2 cellular contexts compared by ENCODE assay signal in the genomic region with DNA sequence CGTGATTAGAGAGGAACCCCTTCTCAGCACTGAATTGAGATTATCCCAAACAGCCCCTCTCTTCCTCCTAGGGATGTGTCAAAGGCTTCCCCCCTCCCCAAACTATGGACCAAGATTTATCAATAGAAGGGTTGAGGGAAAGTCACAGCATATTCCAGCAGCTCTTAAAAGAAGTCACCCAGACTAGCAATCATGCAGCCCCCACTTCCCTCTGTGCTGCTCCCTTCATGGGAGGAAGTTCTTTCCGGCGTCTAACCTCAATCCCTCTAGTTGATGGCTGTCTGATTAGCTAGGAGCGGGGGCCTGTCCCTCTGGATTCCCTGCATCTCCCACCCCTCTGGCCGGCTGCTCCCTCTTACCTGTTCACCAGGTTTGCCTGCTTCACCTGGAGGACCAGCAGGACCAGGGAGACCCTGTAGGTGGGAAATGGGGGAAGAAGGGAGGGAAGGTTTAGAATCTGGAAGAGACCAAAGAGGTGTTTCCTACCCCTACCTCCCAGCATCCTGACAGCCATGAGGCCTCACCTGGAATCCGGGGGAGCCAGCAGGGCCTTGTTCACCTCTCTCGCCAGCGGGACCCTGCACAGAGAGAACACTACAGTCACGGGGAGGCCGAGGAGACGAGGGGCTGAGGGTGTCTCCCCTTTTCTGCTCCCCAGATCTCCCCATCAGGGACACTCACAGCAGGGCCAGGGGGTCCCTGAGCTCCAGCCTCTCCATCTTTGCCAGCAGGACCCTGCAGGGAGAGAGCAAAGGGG.
TF ChIP-seq lines count a peak whose summit lies in the region.

No MANE protein-coding gene starts in this region.

TF ChIP-seq in SK-N-SH, 30 proteins besides CTCF, POLR2A, EP300 and RAD21 (continued from another document):
- TF ChIP-seq, protein P1, sequence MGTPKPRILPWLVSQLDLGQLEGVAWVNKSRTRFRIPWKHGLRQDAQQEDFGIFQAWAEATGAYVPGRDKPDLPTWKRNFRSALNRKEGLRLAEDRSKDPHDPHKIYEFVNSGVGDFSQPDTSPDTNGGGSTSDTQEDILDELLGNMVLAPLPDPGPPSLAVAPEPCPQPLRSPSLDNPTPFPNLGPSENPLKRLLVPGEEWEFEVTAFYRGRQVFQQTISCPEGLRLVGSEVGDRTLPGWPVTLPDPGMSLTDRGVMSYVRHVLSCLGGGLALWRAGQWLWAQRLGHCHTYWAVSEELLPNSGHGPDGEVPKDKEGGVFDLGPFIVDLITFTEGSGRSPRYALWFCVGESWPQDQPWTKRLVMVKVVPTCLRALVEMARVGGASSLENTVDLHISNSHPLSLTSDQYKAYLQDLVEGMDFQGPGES (IDR thresholded peaks at IDR 0.05; ENCODE audit: low read depth, low read length), result no peak
- TF ChIP-seq RFX5 (IDR thresholded peaks at IDR 0.05; ENCODE audit: low read length), result no peak
- no peak for TF ChIP-seq FOSL2 (IDR thresholded peaks at IDR 0.05; ENCODE audit: borderline replicate concordance, low read depth)
- TF ChIP-seq CHD2 (IDR thresholded peaks at IDR 0.05; ENCODE audit: low read length, partially characterized antibody), result no peak
- no peak for TF ChIP-seq MAX (IDR thresholded peaks at IDR 0.05; ENCODE audit: low read depth)
- TF ChIP-seq RCOR1 (IDR thresholded peaks at IDR 0.05; ENCODE audit: low read length), result no peak
- no peak for TF ChIP-seq FOXJ3 (CRISPR knock-in tag; IDR thresholded peaks at IDR 0.05)
- TF ChIP-seq POLR2AphosphoS5 (IDR thresholded peaks at IDR 0.05; ENCODE audit: low read depth, low read length), result no peak
- TF ChIP-seq RXRA (IDR thresholded peaks at IDR 0.05; ENCODE audit: borderline replicate concordance, low read depth), result no peak
- TF ChIP-seq JUND (IDR thresholded peaks at IDR 0.05), result no peak
- TF ChIP-seq SMC3 (IDR thresholded peaks at IDR 0.05; ENCODE audit: low read depth, low read length), result no peak
- TF ChIP-seq ELF1 (IDR thresholded peaks at IDR 0.05), result no peak
- TF ChIP-seq PBX3 (IDR thresholded peaks at IDR 0.05), result no peak
- TF ChIP-seq, protein P2, sequence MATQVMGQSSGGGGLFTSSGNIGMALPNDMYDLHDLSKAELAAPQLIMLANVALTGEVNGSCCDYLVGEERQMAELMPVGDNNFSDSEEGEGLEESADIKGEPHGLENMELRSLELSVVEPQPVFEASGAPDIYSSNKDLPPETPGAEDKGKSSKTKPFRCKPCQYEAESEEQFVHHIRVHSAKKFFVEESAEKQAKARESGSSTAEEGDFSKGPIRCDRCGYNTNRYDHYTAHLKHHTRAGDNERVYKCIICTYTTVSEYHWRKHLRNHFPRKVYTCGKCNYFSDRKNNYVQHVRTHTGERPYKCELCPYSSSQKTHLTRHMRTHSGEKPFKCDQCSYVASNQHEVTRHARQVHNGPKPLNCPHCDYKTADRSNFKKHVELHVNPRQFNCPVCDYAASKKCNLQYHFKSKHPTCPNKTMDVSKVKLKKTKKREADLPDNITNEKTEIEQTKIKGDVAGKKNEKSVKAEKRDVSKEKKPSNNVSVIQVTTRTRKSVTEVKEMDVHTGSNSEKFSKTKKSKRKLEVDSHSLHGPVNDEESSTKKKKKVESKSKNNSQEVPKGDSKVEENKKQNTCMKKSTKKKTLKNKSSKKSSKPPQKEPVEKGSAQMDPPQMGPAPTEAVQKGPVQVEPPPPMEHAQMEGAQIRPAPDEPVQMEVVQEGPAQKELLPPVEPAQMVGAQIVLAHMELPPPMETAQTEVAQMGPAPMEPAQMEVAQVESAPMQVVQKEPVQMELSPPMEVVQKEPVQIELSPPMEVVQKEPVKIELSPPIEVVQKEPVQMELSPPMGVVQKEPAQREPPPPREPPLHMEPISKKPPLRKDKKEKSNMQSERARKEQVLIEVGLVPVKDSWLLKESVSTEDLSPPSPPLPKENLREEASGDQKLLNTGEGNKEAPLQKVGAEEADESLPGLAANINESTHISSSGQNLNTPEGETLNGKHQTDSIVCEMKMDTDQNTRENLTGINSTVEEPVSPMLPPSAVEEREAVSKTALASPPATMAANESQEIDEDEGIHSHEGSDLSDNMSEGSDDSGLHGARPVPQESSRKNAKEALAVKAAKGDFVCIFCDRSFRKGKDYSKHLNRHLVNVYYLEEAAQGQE (IDR thresholded peaks at IDR 0.05; ENCODE audit: low read depth, low read length), result no peak
- no peak for TF ChIP-seq TAF1 (IDR thresholded peaks at IDR 0.05; ENCODE audit: borderline replicate concordance, low read depth, low read length)
- TF ChIP-seq, protein P3, sequence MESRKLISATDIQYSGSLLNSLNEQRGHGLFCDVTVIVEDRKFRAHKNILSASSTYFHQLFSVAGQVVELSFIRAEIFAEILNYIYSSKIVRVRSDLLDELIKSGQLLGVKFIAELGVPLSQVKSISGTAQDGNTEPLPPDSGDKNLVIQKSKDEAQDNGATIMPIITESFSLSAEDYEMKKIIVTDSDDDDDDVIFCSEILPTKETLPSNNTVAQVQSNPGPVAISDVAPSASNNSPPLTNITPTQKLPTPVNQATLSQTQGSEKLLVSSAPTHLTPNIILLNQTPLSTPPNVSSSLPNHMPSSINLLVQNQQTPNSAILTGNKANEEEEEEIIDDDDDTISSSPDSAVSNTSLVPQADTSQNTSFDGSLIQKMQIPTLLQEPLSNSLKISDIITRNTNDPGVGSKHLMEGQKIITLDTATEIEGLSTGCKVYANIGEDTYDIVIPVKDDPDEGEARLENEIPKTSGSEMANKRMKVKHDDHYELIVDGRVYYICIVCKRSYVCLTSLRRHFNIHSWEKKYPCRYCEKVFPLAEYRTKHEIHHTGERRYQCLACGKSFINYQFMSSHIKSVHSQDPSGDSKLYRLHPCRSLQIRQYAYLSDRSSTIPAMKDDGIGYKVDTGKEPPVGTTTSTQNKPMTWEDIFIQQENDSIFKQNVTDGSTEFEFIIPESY (IDR thresholded peaks at IDR 0.05; ENCODE audit: borderline replicate concordance, low read depth), result no peak
- no peak for TF ChIP-seq MXI1 (IDR thresholded peaks at IDR 0.05; ENCODE audit: low read depth, low read length)
- TF ChIP-seq, protein P4, sequence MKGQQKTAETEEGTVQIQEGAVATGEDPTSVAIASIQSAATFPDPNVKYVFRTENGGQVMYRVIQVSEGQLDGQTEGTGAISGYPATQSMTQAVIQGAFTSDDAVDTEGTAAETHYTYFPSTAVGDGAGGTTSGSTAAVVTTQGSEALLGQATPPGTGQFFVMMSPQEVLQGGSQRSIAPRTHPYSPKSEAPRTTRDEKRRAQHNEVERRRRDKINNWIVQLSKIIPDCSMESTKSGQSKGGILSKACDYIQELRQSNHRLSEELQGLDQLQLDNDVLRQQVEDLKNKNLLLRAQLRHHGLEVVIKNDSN (IDR thresholded peaks at IDR 0.05; ENCODE audit: borderline replicate concordance, low read depth), result no peak
- TF ChIP-seq TCF12 (IDR thresholded peaks at IDR 0.05), result no peak
TF ChIP-seq in SK-N-SH: peak in this region for 0.

TF ChIP-seq in SK-N-SH treated with all-trans-retinoic acid at 6 μM for 48 hours, 23 proteins besides CTCF, POLR2A, EP300 and RAD21 (continued from another document):
- TF ChIP-seq PATZ1 (CRISPR knock-in tag; IDR thresholded peaks at IDR 0.05; ENCODE audit: borderline replicate concordance) (no peak), BACH2 (CRISPR knock-in tag; IDR thresholded peaks at IDR 0.05; ENCODE audit: borderline replicate concordance) (no peak), ISL1 (CRISPR knock-in tag; IDR thresholded peaks at IDR 0.05) (no peak), ZFP3 (CRISPR knock-in tag; IDR thresholded peaks at IDR 0.05) (no peak), TOX (CRISPR knock-in tag; IDR thresholded peaks at IDR 0.05; ENCODE audit: borderline replicate concordance) (no peak), OSR1 (CRISPR knock-in tag; IDR thresholded peaks at IDR 0.05) (no peak), ZNF8 (CRISPR knock-in tag; IDR thresholded peaks at IDR 0.05) (no peak), TCF4 (CRISPR knock-in tag; IDR thresholded peaks at IDR 0.05; ENCODE audit: borderline replicate concordance) (no peak), PPARA (CRISPR knock-in tag; IDR thresholded peaks at IDR 0.05; ENCODE audit: borderline replicate concordance) (no peak), ARNTL (CRISPR knock-in tag; IDR thresholded peaks at IDR 0.05; ENCODE audit: borderline replicate concordance, low read depth) (no peak), CSDC2 (CRISPR knock-in tag; IDR thresholded peaks at IDR 0.05) (no peak), SNAI2 (CRISPR knock-in tag; IDR thresholded peaks at IDR 0.05) (no peak), ZFP30 (CRISPR knock-in tag; IDR thresholded peaks at IDR 0.05) (no peak), GLIS3 (CRISPR knock-in tag; IDR thresholded peaks at IDR 0.05) (no peak), ZC3H10 (CRISPR knock-in tag; IDR thresholded peaks at IDR 0.05) (no peak)
- TF ChIP-seq, protein P5, sequence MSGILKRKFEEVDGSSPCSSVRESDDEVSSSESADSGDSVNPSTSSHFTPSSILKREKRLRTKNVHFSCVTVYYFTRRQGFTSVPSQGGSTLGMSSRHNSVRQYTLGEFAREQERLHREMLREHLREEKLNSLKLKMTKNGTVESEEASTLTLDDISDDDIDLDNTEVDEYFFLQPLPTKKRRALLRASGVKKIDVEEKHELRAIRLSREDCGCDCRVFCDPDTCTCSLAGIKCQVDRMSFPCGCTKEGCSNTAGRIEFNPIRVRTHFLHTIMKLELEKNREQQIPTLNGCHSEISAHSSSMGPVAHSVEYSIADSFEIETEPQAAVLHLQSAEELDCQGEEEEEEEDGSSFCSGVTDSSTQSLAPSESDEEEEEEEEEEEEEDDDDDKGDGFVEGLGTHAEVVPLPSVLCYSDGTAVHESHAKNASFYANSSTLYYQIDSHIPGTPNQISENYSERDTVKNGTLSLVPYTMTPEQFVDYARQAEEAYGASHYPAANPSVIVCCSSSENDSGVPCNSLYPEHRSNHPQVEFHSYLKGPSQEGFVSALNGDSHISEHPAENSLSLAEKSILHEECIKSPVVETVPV (CRISPR knock-in tag; IDR thresholded peaks at IDR 0.05), result no peak
- TF ChIP-seq, protein P6, sequence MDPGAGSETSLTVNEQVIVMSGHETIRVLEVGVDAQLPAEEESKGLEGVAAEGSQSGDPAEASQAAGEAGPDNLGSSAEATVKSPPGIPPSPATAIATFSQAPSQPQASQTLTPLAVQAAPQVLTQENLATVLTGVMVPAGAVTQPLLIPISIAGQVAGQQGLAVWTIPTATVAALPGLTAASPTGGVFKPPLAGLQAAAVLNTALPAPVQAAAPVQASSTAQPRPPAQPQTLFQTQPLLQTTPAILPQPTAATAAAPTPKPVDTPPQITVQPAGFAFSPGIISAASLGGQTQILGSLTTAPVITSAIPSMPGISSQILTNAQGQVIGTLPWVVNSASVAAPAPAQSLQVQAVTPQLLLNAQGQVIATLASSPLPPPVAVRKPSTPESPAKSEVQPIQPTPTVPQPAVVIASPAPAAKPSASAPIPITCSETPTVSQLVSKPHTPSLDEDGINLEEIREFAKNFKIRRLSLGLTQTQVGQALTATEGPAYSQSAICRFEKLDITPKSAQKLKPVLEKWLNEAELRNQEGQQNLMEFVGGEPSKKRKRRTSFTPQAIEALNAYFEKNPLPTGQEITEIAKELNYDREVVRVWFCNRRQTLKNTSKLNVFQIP (CRISPR knock-in tag; IDR thresholded peaks at IDR 0.05; ENCODE audit: borderline replicate concordance, low read depth), result no peak
- TF ChIP-seq, protein P7, sequence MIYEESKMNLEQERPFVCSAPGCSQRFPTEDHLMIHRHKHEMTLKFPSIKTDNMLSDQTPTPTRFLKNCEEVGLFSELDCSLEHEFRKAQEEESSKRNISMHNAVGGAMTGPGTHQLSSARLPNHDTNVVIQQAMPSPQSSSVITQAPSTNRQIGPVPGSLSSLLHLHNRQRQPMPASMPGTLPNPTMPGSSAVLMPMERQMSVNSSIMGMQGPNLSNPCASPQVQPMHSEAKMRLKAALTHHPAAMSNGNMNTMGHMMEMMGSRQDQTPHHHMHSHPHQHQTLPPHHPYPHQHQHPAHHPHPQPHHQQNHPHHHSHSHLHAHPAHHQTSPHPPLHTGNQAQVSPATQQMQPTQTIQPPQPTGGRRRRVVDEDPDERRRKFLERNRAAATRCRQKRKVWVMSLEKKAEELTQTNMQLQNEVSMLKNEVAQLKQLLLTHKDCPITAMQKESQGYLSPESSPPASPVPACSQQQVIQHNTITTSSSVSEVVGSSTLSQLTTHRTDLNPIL (CRISPR knock-in tag; IDR thresholded peaks at IDR 0.05; ENCODE audit: low read depth), result no peak
TF ChIP-seq in SK-N-SH treated with all-trans-retinoic acid at 6 μM for 48 hours: peak in this region for 0.
